In the genomic region with DNA sequence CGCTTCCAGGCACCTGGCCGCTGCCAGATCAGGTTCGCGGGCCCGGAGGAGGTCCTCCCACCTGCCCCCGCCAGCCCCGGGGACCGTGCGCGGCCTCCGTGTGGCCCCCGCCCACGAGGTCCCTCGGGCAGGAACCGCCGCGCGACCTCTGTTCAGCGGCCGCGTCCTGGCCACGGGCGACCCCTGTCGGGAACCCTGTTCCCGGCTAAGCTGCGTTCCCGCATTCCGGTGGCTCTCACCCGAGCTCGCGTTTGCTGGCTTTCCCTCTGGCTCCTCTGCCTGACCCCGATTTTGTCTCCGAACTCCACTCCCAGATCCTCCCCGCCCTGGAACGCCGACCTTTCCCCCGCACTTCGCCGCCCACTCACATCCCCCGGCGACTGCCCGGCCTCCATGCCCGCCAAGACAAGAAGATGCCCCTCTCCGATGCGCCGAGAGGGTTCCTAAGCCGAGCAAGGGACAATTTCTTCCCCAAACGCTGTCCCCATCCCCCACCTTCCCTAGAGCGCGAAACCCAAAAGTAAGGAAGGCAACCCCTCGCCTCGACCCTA, we compare ENCODE assay signal across 9 cellular contexts. TPM values are rescaled to one million over a fixed set of nuclear protein-coding genes. Genes with fewer than 3 reads are reported as not detected.
DNase-seq lines count a peak whose midpoint lies in the region; ATAC-seq, FAIRE-seq and TF ChIP-seq lines count a peak whose summit lies in the region.
"Had no signal": no experiment of that assay in that cellular context is flagged by ENCODE, and none has a peak within 500 bp of the region (broad histone marks: within the 10 kb centered on the region; RNA-seq: fewer than 3 reads in every experiment).

No MANE protein-coding gene starts in this region.

- H3K79me2 ChIP-seq in endothelial cell of umbilical vein (ENCODE audit: control insufficient read depth, insufficient read depth, low read length) = no peaks in the 10 kb centered on the region

- H3K36me3 Mint-ChIP-seq in activated CD8-positive, alpha-beta T cell treated with anti-CD3 and anti-CD28 coated beads, Interleukin-2, amount 10 ng/mL, durations not matched to agents 7 days and 5 days (ENCODE audit: low read depth) = peaks cover 57% of the 10 kb centered on the region

- H4K20me1 ChIP-seq in endothelial cell of umbilical vein (replicated peaks; ENCODE audit: control insufficient read depth, extremely low read depth, insufficient read depth, low read length) = no peaks in the 10 kb centered on the region

- H3K9ac ChIP-seq in endothelial cell of umbilical vein (replicated peaks; ENCODE audit: extremely low read depth, insufficient read depth, low read length) = no peak overlapping the region
- peak overlapping the region in 3 of 5 donors; percentile 73 to 80 (median 74) for H3K9ac ChIP-seq in subcutaneous abdominal adipose tissue (ENCODE audit: low read length in 5 of 5)

- H3K36me3 ChIP-seq in endothelial cell of umbilical vein (ENCODE audit: control insufficient read depth in 2 of 2, extremely low read depth in 1 of 2, insufficient read depth in 2 of 2, low read length in 2 of 2) (no peaks in the 10 kb centered on the region), subcutaneous abdominal adipose tissue (ENCODE audit: control insufficient read depth in 5 of 5, insufficient read depth in 5 of 5, low read length in 5 of 5) (no peaks in the 10 kb centered on the region)

- no peaks in the 10 kb centered on the region for H3K9me3 Mint-ChIP-seq in activated CD8-positive, alpha-beta T cell treated with anti-CD3 and anti-CD28 coated beads, Interleukin-2, amount 10 ng/mL, durations not matched to agents 7 days and 5 days (ENCODE audit: insufficient read depth)

- ATAC-seq in activated CD8-positive, alpha-beta T cell treated with anti-CD3 and anti-CD28 coated beads, Interleukin-2, amount 10 ng/mL, durations not matched to agents 7 days and 5 days = peak; percentile 35

- peak overlapping the region; percentile 84 for H3K4me3 ChIP-seq in Jurkat, Clone E6-1 (ENCODE audit: low read length)
- H3K4me3 ChIP-seq in endothelial cell of umbilical vein (replicated peaks in 1 of 3; ENCODE audit: insufficient read depth in 1 of 3, low read depth in 1 of 3, low read length in 3 of 3) (peak overlapping the region in 2 of 3 experiments; percentile 18 to 58), mononuclear cell (ENCODE audit: low read length) (peak overlapping the region; percentile 74), subcutaneous abdominal adipose tissue (ENCODE audit: low read depth in 1 of 5, low read length in 5 of 5) (peak overlapping the region; percentile 29 to 79 (median 75))

- H3K27me3 ChIP-seq in endothelial cell of umbilical vein (ENCODE audit: control insufficient read depth in 2 of 2, insufficient read depth in 2 of 2, low read length in 2 of 2) (peaks cover 46 to 60% of the 10 kb centered on the region in 2 experiments), mononuclear cell (ENCODE audit: insufficient read depth, low read length) (peaks cover 19% of the 10 kb centered on the region), subcutaneous abdominal adipose tissue (ENCODE audit: control insufficient read depth in 5 of 5, insufficient read depth in 4 of 5, low read length in 5 of 5) (peaks cover 3 to 19% (median 11%) of the 10 kb centered on the region in 5 donors)

- no peak for TF ChIP-seq POLR2A in endothelial cell of umbilical vein (IDR thresholded peaks at IDR 0.05; ENCODE audit: low read depth, low read length)

- no peak for DNase-seq in GM18507 (ENCODE audit: extremely low spot score, insufficient read length, low read depth)
- DNase-seq in Jurkat, Clone E6-1 (ENCODE audit: low read depth, low spot score) = no peak
- DNase-seq in activated CD8-positive, alpha-beta T cell treated with anti-CD3 and anti-CD28 coated beads, Interleukin-2, amount 10 ng/mL, durations not matched to agents 7 days and 5 days = peak; percentile 60
- DNase-seq in endothelial cell of umbilical vein (ENCODE audit: low read depth, low spot score) = peak; percentile 16
- DNase-seq in NCI-H146 (lab: John Stamatoyannopoulos, UW) = no peak
- DNase-seq in NCI-H2196 (lab: John Stamatoyannopoulos, UW; ENCODE audit: unreplicated experiment) = no peak

- H3K4me1 Mint-ChIP-seq in activated CD8-positive, alpha-beta T cell treated with anti-CD3 and anti-CD28 coated beads, Interleukin-2, amount 10 ng/mL, durations not matched to agents 7 days and 5 days (ENCODE audit: low read depth) = peaks cover 62% of the 10 kb centered on the region

- H3K27ac Mint-ChIP-seq in activated CD8-positive, alpha-beta T cell treated with anti-CD3 and anti-CD28 coated beads, Interleukin-2, amount 10 ng/mL, durations not matched to agents 7 days and 5 days = peak overlapping the region; percentile 98

- H3K9me3 ChIP-seq in endothelial cell of umbilical vein (replicated peaks; ENCODE audit: control insufficient read depth, insufficient read depth, low read length) (no peaks in the 10 kb centered on the region), mononuclear cell (ENCODE audit: low read depth, low read length) (no peaks in the 10 kb centered on the region), subcutaneous abdominal adipose tissue (ENCODE audit: control insufficient read depth in 5 of 5, low read length in 5 of 5) (no peaks in the 10 kb centered on the region)

- TF ChIP-seq CTCF in endothelial cell of umbilical vein (IDR thresholded peaks at IDR 0.05; ENCODE audit: extremely low read depth in 1 of 2, insufficient read depth in 1 of 2, low read depth in 1 of 2, low read length in 2 of 2) = peak; percentile 15 to 66

- intact Hi-C loops in endothelial cell of umbilical vein (cut with micrococcal nuclease) = loop anchor here (1.0 to 5.0 kb wide), 4 partner anchors 148 to 826 kb away; a partner anchor contains a TSS

- peak overlapping the region; percentile 52 for H3K4me2 ChIP-seq in endothelial cell of umbilical vein (ENCODE audit: insufficient read depth, low read length)

- CTCF ChIA-PET in activated CD8-positive, alpha-beta T cell treated with anti-CD3 and anti-CD28 coated beads, Interleukin-2, amount 10 ng/mL, durations not matched to agents 7 days and 5 days (lab: Charles Lee) = interaction anchor here (1.0 to 5.9 kb wide), 11 partner anchors 9 to 552 kb away, joined by 3 to 63 read pairs (median 6); no protein-coding TSS in a partner anchor
- CTCF ChIA-PET in endothelial cell of umbilical vein (lab: Charles Lee) = interaction anchor here (0.6 to 1.2 kb wide), 3 partner anchors 15 to 828 kb away, joined by 3 to 7 read pairs (median 3); no protein-coding TSS in a partner anchor

- H3K27ac ChIP-seq in endothelial cell of umbilical vein (ENCODE audit: insufficient read depth, low read depth, low read length) = no peak overlapping the region
- peak overlapping the region; percentile 78 for H3K27ac ChIP-seq in subcutaneous abdominal adipose tissue (ENCODE audit: low read depth, low read length)

- H3K4me1 ChIP-seq in endothelial cell of umbilical vein (ENCODE audit: control insufficient read depth, extremely low read depth, insufficient read depth, low read length) (peaks cover 26% of the 10 kb centered on the region), mononuclear cell (ENCODE audit: insufficient read depth, low read length) (peaks cover 49% of the 10 kb centered on the region), subcutaneous abdominal adipose tissue (ENCODE audit: control insufficient read depth in 5 of 5, insufficient read depth in 5 of 5, low read length in 5 of 5) (peaks cover 0 to 61% (median 55%) of the 10 kb centered on the region in 5 donors)

- no TSS peak for BruUV-seq in endothelial cell of umbilical vein (replicated peaks; lab: Mats Ljungman, UMichigan)

- peak; percentile 80 for FAIRE-seq in GM18507 (lab: Jason Lieb, UNC)
- FAIRE-seq in endothelial cell of umbilical vein (lab: Jason Lieb, UNC) = no peak
- FAIRE-seq: colon had no signal

- POLR2A ChIA-PET in activated CD8-positive, alpha-beta T cell treated with anti-CD3 and anti-CD28 coated beads, Interleukin-2, amount 10 ng/mL, durations not matched to agents 7 days and 5 days (lab: Charles Lee) = interaction anchor here (0.7 to 2.1 kb wide), 4 partner anchors 11 to 481 kb away, joined by 3 to 11 read pairs (median 4); no protein-coding TSS in a partner anchor
- POLR2A ChIA-PET in endothelial cell of umbilical vein (lab: Charles Lee) = no interaction called here

- H3K27me3 Mint-ChIP-seq in activated CD8-positive, alpha-beta T cell treated with anti-CD3 and anti-CD28 coated beads, Interleukin-2, amount 10 ng/mL, durations not matched to agents 7 days and 5 days (ENCODE audit: low read depth) = peaks cover 11% of the 10 kb centered on the region

- peak overlapping the region; percentile 98 for H3K4me3 Mint-ChIP-seq in activated CD8-positive, alpha-beta T cell treated with anti-CD3 and anti-CD28 coated beads, Interleukin-2, amount 10 ng/mL, durations not matched to agents 7 days and 5 days

- H3K9me1 ChIP-seq in endothelial cell of umbilical vein (replicated peaks; ENCODE audit: control insufficient read depth, extremely low read depth, insufficient read depth, low read length) = no peaks in the 10 kb centered on the region

- H2AFZ ChIP-seq in endothelial cell of umbilical vein (ENCODE audit: low read depth, low read length) = peak overlapping the region; percentile 87

- dilution Hi-C loops in endothelial cell of umbilical vein (cut with MboI; ENCODE audit: extremely low pct_ligation_motif_present, low sequenced_read_pairs) = no loop called here

TF ChIP-seq in endothelial cell of umbilical vein, 7 proteins besides CTCF, POLR2A, EP300 and RAD21 (continues in another document):
- no peak for TF ChIP-seq MYC (IDR thresholded peaks at IDR 0.05; ENCODE audit: low read depth, low read length)
- TF ChIP-seq JUN (IDR thresholded peaks at IDR 0.05; ENCODE audit: borderline replicate concordance, insufficient read depth, insufficient read length, low read depth) = no peak
- TF ChIP-seq FOS (IDR thresholded peaks at IDR 0.05; ENCODE audit: borderline replicate concordance, insufficient read depth, low read length) = no peak
- TF ChIP-seq GATA2 (IDR thresholded peaks at IDR 0.05; ENCODE audit: insufficient read depth, insufficient read length, low read depth, low read length) = no peak
- no peak for TF ChIP-seq POLR2AphosphoS5 (IDR thresholded peaks at IDR 0.05; ENCODE audit: insufficient read depth, low read depth, low read length)

RNA-seq across cellular contexts. Expression of a gene that starts 2.3 kb away (rescaled TPM):
- polyA plus RNA-seq in Jurkat, Clone E6-1 (2012; ENCODE audit: insufficient read depth, insufficient read length) = 11.8 TPM
- total RNA-seq in activated CD8-positive, alpha-beta T cell treated with anti-CD3 and anti-CD28 coated beads, Interleukin-2, amount 10 ng/mL, durations not matched to agents 7 days and 5 days = 10 to 100 TPM; 63.1 to 63.2 TPM
- total RNA-seq in endothelial cell of umbilical vein = 0.44 and 0.64 TPM in 2 replicates
- 0.08 and 0.14 TPM in 2 replicates for polyA plus RNA-seq in endothelial cell of umbilical vein
- polyA plus RNA-seq in endothelial cell of umbilical vein (2011; cell fraction: cytosol; rRNA removed) = 0.08 TPM in 2 replicates
- 0.47 and 0.56 TPM in 2 replicates for polyA plus RNA-seq in endothelial cell of umbilical vein (2011; cell fraction: nucleus; rRNA removed)
- polyA plus RNA-seq in endothelial cell of umbilical vein (2012) = 0.16 and 0.20 TPM in 2 replicates
- polyA minus RNA-seq in endothelial cell of umbilical vein = 0.74 and 1.6 TPM in 2 replicates
- polyA minus RNA-seq in endothelial cell of umbilical vein (2011; cell fraction: cytosol; rRNA and poly(A)+ RNA removed) = 12.3 TPM
- polyA minus RNA-seq in endothelial cell of umbilical vein (2011; cell fraction: nucleus; rRNA and poly(A)+ RNA removed) = 1.3 and 1.6 TPM in 2 replicates
- 22.8 TPM for total RNA-seq in mononuclear cell

Comparison
In these comparisons a context has a peak if more than half of its experiments do, and no peak if none do; other contexts are left out.
1. DNase-seq: peak in activated CD8-positive, alpha-beta T cell treated with anti-CD3 and anti-CD28 coated beads, Interleukin-2, amount 10 ng/mL, durations not matched to agents 7 days and 5 days (single experiment) and endothelial cell of umbilical vein (single experiment); none in GM18507 (single experiment), Jurkat, Clone E6-1 (single experiment), NCI-H146 (single experiment) and NCI-H2196 (single experiment).
2. RNA of a gene that starts 2.3 kb away (total RNA-seq): 63.1 to 63.2 TPM in activated CD8-positive, alpha-beta T cell treated with anti-CD3 and anti-CD28 coated beads, Interleukin-2, amount 10 ng/mL, durations not matched to agents 7 days and 5 days and 22.8 TPM in mononuclear cell (single experiment); 0.44 to 0.64 TPM in endothelial cell of umbilical vein; every median in the first group is over 10 times any median in the second.
3. Peak in every context shown above with its lines, with median percentiles within 50 percentile points of each other: H3K4me3 ChIP-seq.